ENCODE assay signal across 7 cellular contexts in genomic region chr7:103149808-103150180, GRCh38. TPM values are rescaled to one million over a fixed set of nuclear protein-coding genes. Genes with fewer than 3 reads are reported as not detected.
DNase-seq lines count a peak whose midpoint lies in the region; ATAC-seq and TF ChIP-seq lines count a peak whose summit lies in the region.

No MANE protein-coding gene starts in this region.

- H3K4me1 Mint-ChIP-seq in neural crest cell, result peaks cover 41% of the 10 kb centered on the region

- H3K27me3 Mint-ChIP-seq in neural crest cell (ENCODE audit: low read depth), result no peaks in the 10 kb centered on the region

- peak; percentile 78 for DNase-seq in HT-29 (ENCODE audit: low spot score)
- no peak for DNase-seq in coronary artery (ENCODE audit: low spot score)
- DNase-seq in neural crest cell (ENCODE audit: low read depth, low spot score), result no peak
- no peak for DNase-seq in GM03348 (ENCODE audit: low spot score)
- DNase-seq in AG08396 (ENCODE audit: low spot score), result no peak
- no peak for DNase-seq in dermis blood vessel endothelial cell

- H3K36me3 Mint-ChIP-seq in neural crest cell (ENCODE audit: low read depth), result peaks cover 5% of the 10 kb centered on the region

- peak overlapping the region; percentile 82 to 93 for H3K27ac ChIP-seq in coronary artery

- peak overlapping the region; percentile 98 for H3K27ac Mint-ChIP-seq in neural crest cell (ENCODE audit: unreplicated experiment)

- ATAC-seq in GM19351 (IDR thresholded peaks at IDR 0.05; ENCODE audit: unreplicated experiment), result peak; percentile 15

- H3K4me3 Mint-ChIP-seq in neural crest cell, result peak overlapping the region; percentile 87

- no peak for TF ChIP-seq CTCF in coronary artery (IDR thresholded peaks at IDR 0.05)
- no peak for TF ChIP-seq CTCF in neural crest cell (conservative IDR thresholded peaks at IDR 0.05)

- peaks cover 7% of the 10 kb centered on the region for H3K9me3 Mint-ChIP-seq in neural crest cell

- peak overlapping the region; percentile 81 for H3K4me3 ChIP-seq in coronary artery

RNA-seq across cellular contexts. Expression of gene NAPEPLD, which starts 0.9 kb away (rescaled TPM):
- total RNA-seq in HT-29 (2014; rRNA removed; shearing (Covaris generic)), result 4.8 and 6.9 TPM in 2 replicates
- total RNA-seq in neural crest cell (15.0 and 17.4 TPM in 2 replicates), dermis blood vessel endothelial cell (5.4 and 6.4 TPM in 2 replicates)
